In genomic region chr17:75128694-75129505, GRCh38 we compare ENCODE assay signal across 14 cellular contexts. TPM values are rescaled to one million over a fixed set of nuclear protein-coding genes. Genes with fewer than 3 reads are reported as not detected.
DNase-seq lines count a peak whose midpoint lies in the region; ATAC-seq and TF ChIP-seq lines count a peak whose summit lies in the region.
"Had no signal": no experiment of that assay in that cellular context is flagged by ENCODE, and none has a peak within 500 bp of the region (broad histone marks: within the 10 kb centered on the region; RNA-seq: fewer than 3 reads in every experiment).

No MANE protein-coding gene starts in this region.

- in situ Hi-C loops in GM13977 (cut with MboI; ENCODE audit: low pct_unique_long_range_greater_than_20kb, low sequenced_read_pairs, unreplicated experiment) = no loop called here

- ATAC-seq in central memory CD8-positive, alpha-beta T cell (replicated peaks; ENCODE audit: extremely low read depth, poor library complexity, severe bottlenecking) = no peak
- ATAC-seq: activated CD8-positive, alpha-beta T cell treated with anti-CD3 and anti-CD28 coated beads, Interleukin-2, amount 10 ng/mL, durations not matched to agents 7 days and 5 days; gastroesophageal sphincter had no signal

- intact Hi-C loops in posterior vena cava (cut with DNase I) = no loop called here

- no peak for TF ChIP-seq CTCF in GM13977 (IDR thresholded peaks at IDR 0.05; ENCODE audit: extremely low read depth, insufficient read depth, missing control alignments)

- peaks cover 41% of the 10 kb centered on the region for H3K36me3 Mint-ChIP-seq in activated T-cell treated with anti-CD3 and anti-CD28 coated beads, Interleukin-2, amount 50 U/mL, for 24 hours (ENCODE audit: low read depth)
- H3K36me3 Mint-ChIP-seq in central memory CD8-positive, alpha-beta T cell (ENCODE audit: insufficient read depth) = peaks cover 9% of the 10 kb centered on the region

- peaks cover 43% of the 10 kb centered on the region for H3K4me1 Mint-ChIP-seq in activated T-cell treated with anti-CD3 and anti-CD28 coated beads, Interleukin-2, amount 50 U/mL, for 24 hours (ENCODE audit: low read depth)
- H3K4me1 Mint-ChIP-seq in central memory CD8-positive, alpha-beta T cell = peaks cover 30% of the 10 kb centered on the region

- no peaks in the 10 kb centered on the region for H3K27me3 Mint-ChIP-seq in activated T-cell treated with anti-CD3 and anti-CD28 coated beads, Interleukin-2, amount 50 U/mL, for 24 hours
- H3K27me3 Mint-ChIP-seq in central memory CD8-positive, alpha-beta T cell = no peaks in the 10 kb centered on the region

- H3K27ac Mint-ChIP-seq in activated T-cell treated with anti-CD3 and anti-CD28 coated beads, Interleukin-2, amount 50 U/mL, for 24 hours = peak overlapping the region; percentile 85
- H3K27ac Mint-ChIP-seq in central memory CD8-positive, alpha-beta T cell (ENCODE audit: low read depth) = peak overlapping the region; percentile 38

- DNase-seq in activated T-cell treated with anti-CD3 and anti-CD28 coated beads, Interleukin-2, amount 50 U/mL, for 24 hours = no peak
- DNase-seq in activated T-cell treated with anti-CD3 and anti-CD28 coated beads for 4 hours = no peak
- DNase-seq in central memory CD8-positive, alpha-beta T cell (ENCODE audit: low spot score in 2 of 2) = no peak
- peak; percentile 74 for DNase-seq in posterior vena cava (ENCODE audit: low spot score)
- no peak for DNase-seq in GM13977 (ENCODE audit: low spot score)
- no peak for DNase-seq in NCI-H524 treated with DMSO at 0.1 percent for 48 hours (lab: John Stamatoyannopoulos, UW)
- DNase-seq: ACHN; activated CD8-positive, alpha-beta T cell treated with anti-CD3 and anti-CD28 coated beads, Interleukin-2, amount 10 ng/mL, durations not matched to agents 7 days and 5 days; DMS153; GOT3; NCI-H1048; PC-9 had no signal

- H3K4me3 Mint-ChIP-seq in activated T-cell treated with anti-CD3 and anti-CD28 coated beads, Interleukin-2, amount 50 U/mL, for 24 hours = peak overlapping the region; percentile 89
- H3K4me3 Mint-ChIP-seq in central memory CD8-positive, alpha-beta T cell = peak overlapping the region; percentile 37

- H3K9me3 Mint-ChIP-seq in activated T-cell treated with anti-CD3 and anti-CD28 coated beads, Interleukin-2, amount 50 U/mL, for 24 hours = no peaks in the 10 kb centered on the region
- H3K9me3 Mint-ChIP-seq in central memory CD8-positive, alpha-beta T cell = no peaks in the 10 kb centered on the region
- H3K9me3 Mint-ChIP-seq: T-helper 2 cell treated with Interferon-gamma antibody and Interleukin-4, amounts not matched to agents 5 μg/mL and 100 μg/mL, for 36 hours had no signal

RNA-seq across cellular contexts. Expression of gene NT5C, which starts 2.6 kb away (rescaled TPM):
- 10 to 100 TPM; 26.2 to 33.0 TPM for total RNA-seq in posterior vena cava

RNA-seq across cellular contexts. Expression of gene ARMC7, which starts 19.1 kb away (rescaled TPM):
- total RNA-seq in posterior vena cava = 1 to 10 TPM; 5.8 to 6.4 TPM

RNA-seq across cellular contexts. Expression of gene JPT1, which starts 25.4 kb away (rescaled TPM):
- total RNA-seq in posterior vena cava = 10 to 100 TPM; 20.1 to 22.3 TPM

RNA-seq across cellular contexts. Expression of gene SLC16A5, which starts 41.1 kb away (rescaled TPM):
- 1 to 10 TPM; 6.1 to 8.1 TPM for total RNA-seq in posterior vena cava

RNA-seq across cellular contexts. Expression of gene SUMO2, which starts 53.9 kb away (rescaled TPM):
- total RNA-seq in posterior vena cava = 100 to 1,000 TPM; 221 to 238 TPM
